ENCODE assay signal across 32 cellular contexts in genomic region chr15:87661952-87662351, GRCh38.
"Had no signal": no experiment of that assay in that cellular context is flagged by ENCODE, and none has a peak within 500 bp of the region (broad histone marks: within the 10 kb centered on the region; RNA-seq: fewer than 3 reads in every experiment).

No MANE protein-coding gene starts in this region.

- H3K4me1 Mint-ChIP-seq: activated CD4-positive, alpha-beta T cell treated with anti-CD3 and anti-CD28 coated beads for 36 hours; activated CD4-positive, alpha-beta T cell treated with anti-CD3 and anti-CD28 coated beads, Interleukin-2, amount 10 ng/mL, durations not matched to agents 24 days and 14 days; activated CD8-positive, alpha-beta memory T cell treated with anti-CD3 and anti-CD28 coated beads, Interleukin-2, amount 10 ng/mL, durations not matched to agents 7 days and 5 days; activated naive CD8-positive, alpha-beta T cell treated with anti-CD3 and anti-CD28 coated beads for 36 hours; brain; central memory CD8-positive, alpha-beta T cell had no signal

- H3K27ac ChIP-seq: adrenal gland, esophagus muscularis mucosa, foreskin keratinocyte, gastrocnemius medialis, heart left ventricle had no signal

- H3K9me3 Mint-ChIP-seq: activated naive CD4-positive, alpha-beta T cell treated with anti-CD3 and anti-CD28 coated beads, Interleukin-2, amount 50 U/mL, for 24 hours had no signal

- H3K27me3 ChIP-seq: adrenal gland, esophagus muscularis mucosa, foreskin keratinocyte, gastrocnemius medialis, heart left ventricle had no signal

- H3K4me3 Mint-ChIP-seq: activated CD4-positive, alpha-beta memory T cell treated with anti-CD3 and anti-CD28 coated beads for 36 hours; activated CD4-positive, alpha-beta T cell treated with anti-CD3 and anti-CD28 coated beads for 36 hours; activated CD4-positive, alpha-beta T cell treated with anti-CD3 and anti-CD28 coated beads, Interleukin-2, amount 10 ng/mL, durations not matched to agents 24 days and 14 days; activated CD8-positive, alpha-beta memory T cell treated with anti-CD3 and anti-CD28 coated beads, Interleukin-2, amount 10 ng/mL, durations not matched to agents 7 days and 5 days; activated CD8-positive, alpha-beta T cell treated with anti-CD3 and anti-CD28 coated beads, Interleukin-2, amount 10 ng/mL, durations not matched to agents 7 days and 5 days; activated naive CD4-positive, alpha-beta T cell treated with anti-CD3 and anti-CD28 coated beads for 36 hours; activated naive CD4-positive, alpha-beta T cell treated with anti-CD3 and anti-CD28 coated beads, Interleukin-2, amount 50 U/mL, for 24 hours; activated naive CD8-positive, alpha-beta T cell treated with anti-CD3 and anti-CD28 coated beads for 36 hours; activated naive CD8-positive, alpha-beta T cell treated with anti-CD3 and anti-CD28 coated beads, Interleukin-2, amount 50 U/mL, for 24 hours; activated T-helper 1 cell treated with anti-CD3 and anti-CD28 coated beads, Interleukin-12 subunit alpha, Interleukin-12 subunit beta, Interleukin-2, Interleukin-4 antibody, amounts not matched to agents 30 ng/mL and 10 ng/mL and 1 ng/mL, durations not matched to agents 14 hours and 24 hours and 36 hours; brain; central memory CD8-positive, alpha-beta T cell; effector memory CD8-positive, alpha-beta T cell had no signal

- H3K4me1 ChIP-seq: adrenal gland, esophagus muscularis mucosa, foreskin keratinocyte, gastrocnemius medialis, heart left ventricle had no signal

- H3K9me3 ChIP-seq: adrenal gland, esophagus muscularis mucosa, gastrocnemius medialis had no signal

- H3K36me3 Mint-ChIP-seq: activated CD8-positive, alpha-beta memory T cell treated with anti-CD3 and anti-CD28 coated beads, Interleukin-2, amount 10 ng/mL, durations not matched to agents 7 days and 5 days; activated naive CD4-positive, alpha-beta T cell treated with anti-CD3 and anti-CD28 coated beads, Interleukin-2, amount 50 U/mL, for 24 hours; activated naive CD8-positive, alpha-beta T cell treated with anti-CD3 and anti-CD28 coated beads for 36 hours; brain had no signal

- H3K27me3 Mint-ChIP-seq: activated CD4-positive, alpha-beta memory T cell treated with anti-CD3 and anti-CD28 coated beads for 36 hours; activated CD4-positive, alpha-beta T cell treated with anti-CD3 and anti-CD28 coated beads for 36 hours; activated CD4-positive, alpha-beta T cell treated with anti-CD3 and anti-CD28 coated beads, Interleukin-2, amount 10 ng/mL, durations not matched to agents 24 days and 14 days; activated CD8-positive, alpha-beta memory T cell treated with anti-CD3 and anti-CD28 coated beads, Interleukin-2, amount 10 ng/mL, durations not matched to agents 7 days and 5 days; activated naive CD4-positive, alpha-beta T cell treated with anti-CD3 and anti-CD28 coated beads, Interleukin-2, amount 50 U/mL, for 24 hours; activated naive CD8-positive, alpha-beta T cell treated with anti-CD3 and anti-CD28 coated beads for 36 hours; activated naive CD8-positive, alpha-beta T cell treated with anti-CD3 and anti-CD28 coated beads, Interleukin-2, amount 50 U/mL, for 24 hours; central memory CD8-positive, alpha-beta T cell had no signal

- DNase-seq: activated CD4-positive, alpha-beta memory T cell treated with anti-CD3 and anti-CD28 coated beads for 36 hours; activated CD4-positive, alpha-beta T cell treated with anti-CD3 and anti-CD28 coated beads for 36 hours; activated CD4-positive, alpha-beta T cell treated with anti-CD3 and anti-CD28 coated beads, Interleukin-2, amount 10 ng/mL, durations not matched to agents 24 days and 14 days; activated CD4-positive, CD25-positive, alpha-beta regulatory T cell; activated CD4-positive, CD25-positive, alpha-beta regulatory T cell treated with anti-CD3 and anti-CD28 coated beads, Interleukin-2, amount 50 U/mL, for 72 hours; activated CD8-positive, alpha-beta memory T cell treated with anti-CD3 and anti-CD28 coated beads, Interleukin-2, amount 10 ng/mL, durations not matched to agents 7 days and 5 days; activated CD8-positive, alpha-beta memory T cell treated with anti-CD3 and anti-CD28 coated beads, Interleukin-2, amount 50 U/mL, for 4 hours; activated CD8-positive, alpha-beta T cell treated with anti-CD3 and anti-CD28 coated beads, Interleukin-2, amount 10 ng/mL, durations not matched to agents 7 days and 5 days; activated effector memory CD4-positive, alpha-beta T cell treated with anti-CD3 and anti-CD28 coated beads, Interleukin-2, amount 50 U/mL, for 16 hours; activated naive CD4-positive, alpha-beta T cell treated with anti-CD3 and anti-CD28 coated beads for 36 hours; activated naive CD8-positive, alpha-beta T cell treated with anti-CD3 and anti-CD28 coated beads for 36 hours; activated naive CD8-positive, alpha-beta T cell treated with anti-CD3 and anti-CD28 coated beads, Interleukin-2, amount 50 U/mL, for 24 hours; activated T-cell treated with anti-CD3 and anti-CD28 coated beads, Interleukin-2, amount 50 U/mL, for 1 hour; activated T-cell treated with anti-CD3 and anti-CD28 coated beads, Interleukin-2, amount 50 U/mL, for 48 hours; adrenal gland; amygdala; aorta; cortex of kidney; dermis blood vessel endothelial cell; effector CD4-positive, alpha-beta T cell; effector memory CD8-positive, alpha-beta T cell; gastrocnemius medialis; glutamatergic neuron; heart left ventricle; T-helper 2 cell had no signal

- H3K36me3 ChIP-seq: adrenal gland, esophagus muscularis mucosa, gastrocnemius medialis, heart left ventricle had no signal

- ATAC-seq: activated CD4-positive, alpha-beta T cell treated with anti-CD3 and anti-CD28 coated beads for 36 hours; activated CD8-positive, alpha-beta memory T cell treated with anti-CD3 and anti-CD28 coated beads, Interleukin-2, amount 10 ng/mL, durations not matched to agents 7 days and 5 days; activated CD8-positive, alpha-beta T cell treated with anti-CD3 and anti-CD28 coated beads, Interleukin-2, amount 10 ng/mL, durations not matched to agents 7 days and 5 days; activated naive CD8-positive, alpha-beta T cell treated with anti-CD3 and anti-CD28 coated beads, Interleukin-2, amount 50 U/mL, for 24 hours; effector memory CD8-positive, alpha-beta T cell; gastrocnemius medialis; heart left ventricle had no signal

- H3K27ac Mint-ChIP-seq: activated CD4-positive, alpha-beta memory T cell treated with anti-CD3 and anti-CD28 coated beads for 36 hours; activated CD4-positive, alpha-beta T cell treated with anti-CD3 and anti-CD28 coated beads for 36 hours; activated CD4-positive, alpha-beta T cell treated with anti-CD3 and anti-CD28 coated beads, Interleukin-2, amount 10 ng/mL, durations not matched to agents 24 days and 14 days; activated CD8-positive, alpha-beta memory T cell treated with anti-CD3 and anti-CD28 coated beads, Interleukin-2, amount 10 ng/mL, durations not matched to agents 7 days and 5 days; activated CD8-positive, alpha-beta T cell treated with anti-CD3 and anti-CD28 coated beads, Interleukin-2, amount 10 ng/mL, durations not matched to agents 7 days and 5 days; activated naive CD4-positive, alpha-beta T cell treated with anti-CD3 and anti-CD28 coated beads for 36 hours; activated naive CD4-positive, alpha-beta T cell treated with anti-CD3 and anti-CD28 coated beads, Interleukin-2, amount 50 U/mL, for 24 hours; activated naive CD8-positive, alpha-beta T cell treated with anti-CD3 and anti-CD28 coated beads for 36 hours; activated naive CD8-positive, alpha-beta T cell treated with anti-CD3 and anti-CD28 coated beads, Interleukin-2, amount 50 U/mL, for 24 hours; activated T-helper 1 cell treated with anti-CD3 and anti-CD28 coated beads, Interleukin-12 subunit alpha, Interleukin-12 subunit beta, Interleukin-2, Interleukin-4 antibody, amounts not matched to agents 30 ng/mL and 10 ng/mL and 1 ng/mL, durations not matched to agents 14 hours and 24 hours and 36 hours; activated T-helper 2 cell treated with anti-CD3 and anti-CD28 coated beads, Interferon-gamma antibody, Interleukin-2, Interleukin-4, amounts not matched to agents 10 μg/mL and 5 μg/mL and 100 μg/mL, durations not matched to agents 14 hours and 24 hours and 36 hours; brain; effector memory CD8-positive, alpha-beta T cell had no signal

- H3K4me3 ChIP-seq: adrenal gland, esophagus muscularis mucosa, gastrocnemius medialis, heart left ventricle had no signal
